ENCODE assay signal across 8 cellular contexts in the genomic region with DNA sequence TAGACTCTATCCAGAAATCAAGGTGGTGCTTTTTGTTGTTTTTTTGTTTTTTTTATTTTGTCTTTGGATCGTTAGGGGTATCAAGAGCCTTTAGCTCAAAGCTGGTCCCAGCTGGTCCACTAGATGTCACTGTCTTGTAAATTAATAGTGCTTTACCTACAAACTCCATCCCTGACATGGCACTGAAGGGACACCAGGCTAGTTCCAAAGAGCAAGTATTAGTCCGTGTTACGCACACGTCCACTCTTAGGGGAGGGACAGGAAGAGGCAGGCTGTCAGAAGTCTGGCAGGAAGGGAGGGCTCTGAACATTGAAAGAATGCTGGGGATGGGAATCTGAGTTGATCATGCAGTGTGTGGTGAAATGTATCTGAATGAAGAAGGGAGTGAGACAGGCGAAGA.
DNase-seq lines count a peak whose midpoint lies in the region; ATAC-seq and TF ChIP-seq lines count a peak whose summit lies in the region.

No MANE protein-coding gene starts in this region.

- TF ChIP-seq RAD21 in neural cell (conservative IDR thresholded peaks at IDR 0.05) = no peak

- intact Hi-C loops in sigmoid colon (cut with DNase I) = no loop called here

- TF ChIP-seq CTCF in choroid plexus epithelial cell (conservative IDR thresholded peaks at IDR 0.05; ENCODE audit: low read depth, low read length) (peak; percentile 75), neural cell (IDR thresholded peaks at IDR 0.05; ENCODE audit: poor library complexity, severe bottlenecking) (peak; percentile 44), sigmoid colon (IDR thresholded peaks at IDR 0.05) (peak in 1 of 4 experiments; percentile 14)

- H3K79me2 ChIP-seq in neural cell (replicated peaks; ENCODE audit: insufficient read depth, low read length) = no peaks in the 10 kb centered on the region

- H3K36me3 ChIP-seq in neural cell (ENCODE audit: insufficient read depth, low read length) (no peaks in the 10 kb centered on the region), sigmoid colon (no peaks in the 10 kb centered on the region)

- TF ChIP-seq EP300 in neural cell (conservative IDR thresholded peaks at IDR 0.05; ENCODE audit: poor library complexity, severe bottlenecking) = no peak
- no peak for TF ChIP-seq EP300 in sigmoid colon (IDR thresholded peaks at IDR 0.05)

- ATAC-seq in GM19328 (IDR thresholded peaks at IDR 0.05; ENCODE audit: unreplicated experiment) = peak; percentile 79
- peak; percentile 90 for ATAC-seq in HG03354 (IDR thresholded peaks at IDR 0.05; ENCODE audit: poor library complexity, severe bottlenecking, unreplicated experiment)

- H3K27me3 ChIP-seq in neural cell (ENCODE audit: insufficient read depth, low read depth, low read length) (no peaks in the 10 kb centered on the region), sigmoid colon (no peaks in the 10 kb centered on the region)

- H3K9me3 ChIP-seq in neural cell (ENCODE audit: low read length) = no peaks in the 10 kb centered on the region
- H3K9me3 ChIP-seq in sigmoid colon = no peaks in the 10 kb centered on the region

- H3K27ac ChIP-seq in neural cell (ENCODE audit: low read length) (no peak overlapping the region), sigmoid colon (no peak overlapping the region)

- no peak overlapping the region for H2AFZ ChIP-seq in neural cell (ENCODE audit: low read depth, low read length)

- TF ChIP-seq POLR2A in sigmoid colon (IDR thresholded peaks at IDR 0.05) = no peak

- no peak overlapping the region for H3K9ac ChIP-seq in neural cell (ENCODE audit: low read length)

- H3F3A ChIP-seq in neural cell (ENCODE audit: insufficient read depth, low read length, poor library complexity, severe bottlenecking) = no peaks in the 10 kb centered on the region

- no peaks in the 10 kb centered on the region for H4K20me1 ChIP-seq in neural cell (ENCODE audit: insufficient read depth)

- no peak overlapping the region for H3K4me2 ChIP-seq in neural cell (ENCODE audit: low read length)

- DNase-seq in Daoy (ENCODE audit: low read depth) (peak; percentile 59), NCI-H69 (lab: John Stamatoyannopoulos, UW) (peak; percentile 92), choroid plexus epithelial cell (ENCODE audit: low read depth) (peak; percentile 84), KG1 (lab: John Stamatoyannopoulos, UW) (no peak), sigmoid colon (no peak)

- 27 to 29% methylated on average over 5 of the region's 5 CpGs for WGBS in sigmoid colon, 2 donors

- H3K4me3 ChIP-seq in choroid plexus epithelial cell (ENCODE audit: low read depth, low read length) = no peak overlapping the region
- no peak overlapping the region for H3K4me3 ChIP-seq in neural cell (ENCODE audit: low read length)
- no peak overlapping the region for H3K4me3 ChIP-seq in sigmoid colon

- H3K9me2 ChIP-seq in neural cell (ENCODE audit: insufficient read depth, low read length) = no peaks in the 10 kb centered on the region

- no peaks in the 10 kb centered on the region for H3K4me1 ChIP-seq in sigmoid colon

TF ChIP-seq in neural cell, 6 proteins besides CTCF, POLR2A, EP300 and RAD21:
- TF ChIP-seq SMC3 (conservative IDR thresholded peaks at IDR 0.05; ENCODE audit: poor library complexity) (peak; percentile 20), POLR2AphosphoS5 (IDR thresholded peaks at IDR 0.05) (no peak)

Comparison
In these comparisons a context has a peak if more than half of its experiments do, and no peak if none do; other contexts are left out.
1. DNase-seq: peak in Daoy (single experiment), NCI-H69 (single experiment) and choroid plexus epithelial cell (single experiment); none in KG1 (single experiment) and sigmoid colon (single experiment).